In genomic region chr10:100736809-100737358, GRCh38 we compare ENCODE assay signal across 14 cellular contexts. TPM values are rescaled to one million over a fixed set of nuclear protein-coding genes. Genes with fewer than 3 reads are reported as not detected.
DNase-seq lines count a peak whose midpoint lies in the region; ATAC-seq and TF ChIP-seq lines count a peak whose summit lies in the region.
"Had no signal": no experiment of that assay in that cellular context is flagged by ENCODE, and none has a peak within 500 bp of the region (broad histone marks: within the 10 kb centered on the region; RNA-seq: fewer than 3 reads in every experiment).

No MANE protein-coding gene starts in this region.

- ATAC-seq in naive thymus-derived CD8-positive, alpha-beta T cell: no peak
- ATAC-seq: esophagus mucosa had no signal

- CTCF ChIA-PET in HEK293T (lab: Yijun Ruan, JAX): no interaction called here

- peaks cover 22% of the 10 kb centered on the region for H3K4me1 ChIP-seq in HUES48 (ENCODE audit: control insufficient read depth, insufficient read depth, low read length)
- H3K4me1 ChIP-seq in ectodermal cell (ENCODE audit: control insufficient read depth, insufficient read depth, low read length): peaks cover 35% of the 10 kb centered on the region

- peaks cover 0 to 3% (median 0%) of the 10 kb centered on the region in 3 donors for H3K36me3 Mint-ChIP-seq in naive thymus-derived CD8-positive, alpha-beta T cell
- H3K36me3 Mint-ChIP-seq in immature natural killer cell: no peaks in the 10 kb centered on the region

- H3K9ac ChIP-seq in HUES48 (ENCODE audit: low read depth, low read length): no peak overlapping the region

- H3K9me3 Mint-ChIP-seq in naive thymus-derived CD8-positive, alpha-beta T cell: no peaks in the 10 kb centered on the region
- H3K9me3 Mint-ChIP-seq in immature natural killer cell: no peaks in the 10 kb centered on the region
- H3K9me3 Mint-ChIP-seq: stimulated activated naive CD8-positive, alpha-beta T cell treated with anti-CD3 and anti-CD28 coated beads, Interleukin-15, Interleukin-2, amounts not matched to agents 100 ng/mL and 50 ng/mL, for 24 hours had no signal

- H3K4me3 ChIP-seq in HUES48 (ENCODE audit: low read depth, low read length) (peak overlapping the region; percentile 41; the same call in 1 of the 2 replicates), ectodermal cell (ENCODE audit: insufficient read depth, low read depth, low read length) (peak overlapping the region; percentile 5)
- H3K4me3 ChIP-seq: SJCRH30 had no signal

- peak; percentile 12 for DNase-seq in AG08396 (ENCODE audit: low spot score)
- DNase-seq in naive thymus-derived CD8-positive, alpha-beta T cell: no peak
- DNase-seq in HEK293T (ENCODE audit: extremely low spot score): no peak
- no peak for DNase-seq in activated CD8-positive, alpha-beta memory T cell treated with anti-CD3 and anti-CD28 coated beads, Interleukin-2, amount 50 U/mL, for 4 hours
- DNase-seq in immature natural killer cell: no peak
- no peak for DNase-seq in LoVo (ENCODE audit: low spot score)
- DNase-seq: NCI-H446 treated with DMSO at 0.1 percent for 48 hours, SJCRH30, T-helper 9 cell had no signal

- H3K9me3 ChIP-seq in HUES48 (ENCODE audit: control insufficient read depth, insufficient read depth, low read length) (no peaks in the 10 kb centered on the region), ectodermal cell (ENCODE audit: control insufficient read depth, low read length) (no peaks in the 10 kb centered on the region)
- H3K9me3 ChIP-seq: SJCRH30 had no signal

- H3K27me3 ChIP-seq in HUES48 (ENCODE audit: control insufficient read depth, insufficient read depth, low read length) (peaks cover 100% of the 10 kb centered on the region), ectodermal cell (ENCODE audit: control insufficient read depth, insufficient read depth, low read length, poor library complexity, severe bottlenecking) (peaks cover 100% of the 10 kb centered on the region)

- H3K27ac ChIP-seq in HUES48 (ENCODE audit: low read depth, low read length): no peak overlapping the region
- H3K27ac ChIP-seq in ectodermal cell (ENCODE audit: insufficient read depth, low read depth, low read length, poor library complexity, severe bottlenecking): no peak overlapping the region
- H3K27ac ChIP-seq: SJCRH30 had no signal

- peak overlapping the region in 7 of 10 donors; percentile 42 to 79 (median 68) for H3K4me3 Mint-ChIP-seq in naive thymus-derived CD8-positive, alpha-beta T cell
- peak overlapping the region in 1 of 5 donors; percentile 83 for H3K4me3 Mint-ChIP-seq in immature natural killer cell

- 6 to 11% methylated on average over 7 of the region's 7 CpGs for WGBS in ectodermal cell, 2 experiments

- peaks cover 19 to 51% (median 34%) of the 10 kb centered on the region in 4 donors for H3K4me1 Mint-ChIP-seq in naive thymus-derived CD8-positive, alpha-beta T cell
- H3K4me1 Mint-ChIP-seq in immature natural killer cell: peaks cover 22 to 24% of the 10 kb centered on the region in 2 donors

- H3K27ac Mint-ChIP-seq in naive thymus-derived CD8-positive, alpha-beta T cell: no peak overlapping the region
- no peak overlapping the region for H3K27ac Mint-ChIP-seq in immature natural killer cell
- H3K27ac Mint-ChIP-seq: stimulated activated naive CD8-positive, alpha-beta T cell treated with anti-CD3 and anti-CD28 coated beads, Interleukin-15, Interleukin-2, amounts not matched to agents 100 ng/mL and 50 ng/mL, for 24 hours had no signal

- H3K27me3 Mint-ChIP-seq in naive thymus-derived CD8-positive, alpha-beta T cell: peaks cover 55 to 100% (median 77%) of the 10 kb centered on the region in 5 donors
- H3K27me3 Mint-ChIP-seq in immature natural killer cell (ENCODE audit: low read depth in 3 of 3): peaks cover 30 to 43% (median 41%) of the 10 kb centered on the region in 3 donors

- POLR2A ChIA-PET in naive thymus-derived CD8-positive, alpha-beta T cell (lab: Charles Lee): no interaction called here
- POLR2A ChIA-PET in HEK293T (lab: Yijun Ruan, JAX): no interaction called here

- no peaks in the 10 kb centered on the region for H3K36me3 ChIP-seq in HUES48 (ENCODE audit: control insufficient read depth, insufficient read depth, low read length)
- no peaks in the 10 kb centered on the region for H3K36me3 ChIP-seq in ectodermal cell (ENCODE audit: control insufficient read depth, insufficient read depth, low read length)
- H3K36me3 ChIP-seq: SJCRH30 had no signal

TF ChIP-seq in HEK293T, 16 proteins besides CTCF, POLR2A, EP300 and RAD21:
- no peak for TF ChIP-seq L3MBTL2 (conservative IDR thresholded peaks at IDR 0.05)
- TF ChIP-seq HDGF (IDR thresholded peaks at IDR 0.05; ENCODE audit: borderline replicate concordance): no peak
- no peak for TF ChIP-seq BHLHE40 (IDR thresholded peaks at IDR 0.05; ENCODE audit: borderline replicate concordance)
- TF ChIP-seq TARDBP (IDR thresholded peaks at IDR 0.05): no peak
- no peak for TF ChIP-seq ELF4 (IDR thresholded peaks at IDR 0.05)
- no peak for TF ChIP-seq FOXK2 (IDR thresholded peaks at IDR 0.05)
- no peak for TF ChIP-seq LEF1 (IDR thresholded peaks at IDR 0.05; ENCODE audit: borderline replicate concordance)
- no peak for TF ChIP-seq SUZ12 (IDR thresholded peaks at IDR 0.05)
- TF ChIP-seq ZNF384 (IDR thresholded peaks at IDR 0.05): no peak
- no peak for TF ChIP-seq FOXA1 (IDR thresholded peaks at IDR 0.05)
- TF ChIP-seq CTBP1 (IDR thresholded peaks at IDR 0.05; ENCODE audit: borderline replicate concordance): no peak
- TF ChIP-seq ARNT (IDR thresholded peaks at IDR 0.05): no peak
- TF ChIP-seq SP1 (IDR thresholded peaks at IDR 0.05): no peak
- no peak for TF ChIP-seq NFRKB (IDR thresholded peaks at IDR 0.05)
- TF ChIP-seq PKNOX1 (IDR thresholded peaks at IDR 0.05): no peak
- no peak for TF ChIP-seq FOXM1 (IDR thresholded peaks at IDR 0.05; ENCODE audit: borderline replicate concordance)
TF ChIP-seq in HEK293T: peak in this region for 0.

RNA-seq across cellular contexts. Expression of gene PAX2, which starts 8.5 kb away (rescaled TPM):
- 6.7 TPM for polyA plus RNA-seq in ectodermal cell (2013, experiment 1 of 4)
- 6.2 TPM for polyA plus RNA-seq in ectodermal cell (2013, experiment 2 of 4)
- 4.1 TPM for polyA plus RNA-seq in ectodermal cell (2013, experiment 3 of 4)
- 2.4 TPM for polyA plus RNA-seq in ectodermal cell (2013, experiment 4 of 4)
- not detected for total RNA-seq in naive thymus-derived CD8-positive, alpha-beta T cell
- not detected for polyA plus RNA-seq in naive thymus-derived CD8-positive, alpha-beta T cell
- not detected for polyA plus RNA-seq in immature natural killer cell
- total RNA-seq: esophagus mucosa, mononuclear cell had no signal
